Comparison of ENCODE assay signal across 13 cellular contexts in genomic region chr22:36397081-36397766, GRCh38. TPM values are rescaled to one million over a fixed set of nuclear protein-coding genes. Genes with fewer than 3 reads are reported as not detected.
DNase-seq lines count a peak whose midpoint lies in the region; ATAC-seq, FAIRE-seq and TF ChIP-seq lines count a peak whose summit lies in the region.
"Had no signal": no experiment of that assay in that cellular context is flagged by ENCODE, and none has a peak within 500 bp of the region (broad histone marks: within the 10 kb centered on the region; RNA-seq: fewer than 3 reads in every experiment).

No MANE protein-coding gene starts in this region.

- no peak overlapping the region for H3K4me2 ChIP-seq in GM23338
- no peak overlapping the region for H3K4me2 ChIP-seq in K562 (ENCODE audit: insufficient read depth, low read length)

- H3K27me3 Mint-ChIP-seq in GM23338 (ENCODE audit: insufficient read depth, low read depth, poor library complexity) = peaks cover 8% of the 10 kb centered on the region
- no peaks in the 10 kb centered on the region for H3K27me3 Mint-ChIP-seq in activated T-cell treated with anti-CD3 and anti-CD28 coated beads, Interleukin-2, amount 50 U/mL, for 72 hours (ENCODE audit: low read depth)
- H3K27me3 Mint-ChIP-seq: activated CD4-positive, alpha-beta T cell treated with anti-CD3 and anti-CD28 coated beads for 36 hours; activated naive CD4-positive, alpha-beta T cell treated with anti-CD3 and anti-CD28 coated beads, Interleukin-2, amount 50 U/mL, for 24 hours; CD8-positive, alpha-beta memory T cell had no signal

- H3K4me1 ChIP-seq in ACC112 (ENCODE audit: control insufficient read depth, insufficient read depth, low read length, unreplicated experiment) = peaks cover 34% of the 10 kb centered on the region
- no peaks in the 10 kb centered on the region for H3K4me1 ChIP-seq in GM23338 (ENCODE audit: insufficient read depth)
- H3K4me1 ChIP-seq in K562 (replicated peaks in 1 of 2; ENCODE audit: control insufficient read depth in 2 of 2, insufficient read depth in 2 of 2, low read length in 2 of 2) = peaks cover 15 to 19% of the 10 kb centered on the region in 2 experiments
- peaks cover 11 to 68% of the 10 kb centered on the region in 2 donors for H3K4me1 ChIP-seq in left lung
- H3K4me1 ChIP-seq: prostate gland had no signal

- H3K36me3 Mint-ChIP-seq in GM23338 (ENCODE audit: low read depth) = no peaks in the 10 kb centered on the region
- no peaks in the 10 kb centered on the region for H3K36me3 Mint-ChIP-seq in activated T-cell treated with anti-CD3 and anti-CD28 coated beads, Interleukin-2, amount 50 U/mL, for 72 hours (ENCODE audit: insufficient read depth in 2 of 2)
- H3K36me3 Mint-ChIP-seq: activated naive CD4-positive, alpha-beta T cell treated with anti-CD3 and anti-CD28 coated beads, Interleukin-2, amount 50 U/mL, for 24 hours; CD8-positive, alpha-beta memory T cell had no signal

- ATAC-seq in GM23338 (peak; percentile 46), K562 (peak; percentile 33), left lung (peak; percentile 75), HG02623 (IDR thresholded peaks at IDR 0.05; ENCODE audit: unreplicated experiment) (no peak)
- no peak for ATAC-seq in activated T-cell treated with anti-CD3 and anti-CD28 coated beads, Interleukin-2, amount 50 U/mL, for 72 hours (replicated peaks in 1 of 2)
- ATAC-seq: activated CD4-positive, alpha-beta T cell treated with anti-CD3 and anti-CD28 coated beads for 36 hours had no signal

- BruUV-seq in K562 (replicated peaks; lab: Mats Ljungman, UMichigan) = no TSS peak

- in situ Hi-C loops in K562 (cut with MboI) = no loop called here

- H3K79me2 ChIP-seq in ACC112 (ENCODE audit: control insufficient read depth, insufficient read depth, low read length, unreplicated experiment) = no peaks in the 10 kb centered on the region
- no peaks in the 10 kb centered on the region for H3K79me2 ChIP-seq in GM23338 (replicated peaks; ENCODE audit: insufficient read depth)
- no peaks in the 10 kb centered on the region for H3K79me2 ChIP-seq in K562 (ENCODE audit: control insufficient read depth, insufficient read depth, low read length)

- DNase-seq in GM23338 (ENCODE audit: low spot score) (peak; percentile 44), K562 (ENCODE audit: extremely low read depth in 1 of 4, low spot score in 3 of 4) (no peak), left lung (no peak), NK-92 (lab: John Stamatoyannopoulos, UW; ENCODE audit: unreplicated experiment) (no peak), amygdala (lab: John Stamatoyannopoulos, UW) (no peak)
- no peak for DNase-seq in activated T-cell treated with anti-CD3 and anti-CD28 coated beads, Interleukin-2, amount 50 U/mL, for 72 hours
- DNase-seq: activated CD4-positive, alpha-beta T cell treated with anti-CD3 and anti-CD28 coated beads for 36 hours; CD8-positive, alpha-beta memory T cell had no signal

- no peaks in the 10 kb centered on the region for H3K27me3 ChIP-seq in ACC112 (ENCODE audit: insufficient read depth, low read length)
- no peaks in the 10 kb centered on the region for H3K27me3 ChIP-seq in GM23338 (ENCODE audit: insufficient read depth)
- no peaks in the 10 kb centered on the region for H3K27me3 ChIP-seq in K562 (ENCODE audit: control insufficient read depth in 2 of 2, insufficient read depth in 2 of 2, low read length in 2 of 2)
- H3K27me3 ChIP-seq in left lung = no peaks in the 10 kb centered on the region

- intact Hi-C loops in K562 (cut with micrococcal nuclease) = no loop called here
- intact Hi-C loops in left lung (cut with DNase I) = no loop called here

- H3K9me3 ChIP-seq in K562 (replicated peaks; ENCODE audit: control insufficient read depth, insufficient read depth, low read depth, low read length) (no peaks in the 10 kb centered on the region), left lung (no peaks in the 10 kb centered on the region)
- H3K9me3 ChIP-seq: prostate gland, thoracic aorta had no signal

- H3K36me3 ChIP-seq in ACC112 (ENCODE audit: insufficient read depth, low read length) (no peaks in the 10 kb centered on the region), GM23338 (ENCODE audit: insufficient read depth) (no peaks in the 10 kb centered on the region), K562 (ENCODE audit: control insufficient read depth, insufficient read depth, low read length) (no peaks in the 10 kb centered on the region), left lung (no peaks in the 10 kb centered on the region)
- H3K36me3 ChIP-seq: prostate gland, thoracic aorta had no signal

- H3K9me3 Mint-ChIP-seq in GM23338 = no peaks in the 10 kb centered on the region
- no peaks in the 10 kb centered on the region for H3K9me3 Mint-ChIP-seq in activated T-cell treated with anti-CD3 and anti-CD28 coated beads, Interleukin-2, amount 50 U/mL, for 72 hours
- H3K9me3 Mint-ChIP-seq: activated naive CD4-positive, alpha-beta T cell treated with anti-CD3 and anti-CD28 coated beads, Interleukin-2, amount 50 U/mL, for 24 hours; CD8-positive, alpha-beta memory T cell had no signal

- H3K27ac ChIP-seq in ACC112 (ENCODE audit: low read depth, low read length) (peak overlapping the region; percentile 73), GM23338 (ENCODE audit: low read depth) (no peak overlapping the region; the same call in 1 of the 2 replicates), K562 (ENCODE audit: extremely low read depth, low read depth, low read length) (no peak overlapping the region), left lung (peak overlapping the region in 1 of 2 donors; percentile 48)
- H3K27ac ChIP-seq: prostate gland, thoracic aorta had no signal

- peak overlapping the region; percentile 61 for H3K27ac Mint-ChIP-seq in GM23338
- no peak overlapping the region for H3K27ac Mint-ChIP-seq in activated T-cell treated with anti-CD3 and anti-CD28 coated beads, Interleukin-2, amount 50 U/mL, for 72 hours
- H3K27ac Mint-ChIP-seq: activated CD4-positive, alpha-beta T cell treated with anti-CD3 and anti-CD28 coated beads for 36 hours; activated naive CD4-positive, alpha-beta T cell treated with anti-CD3 and anti-CD28 coated beads, Interleukin-2, amount 50 U/mL, for 24 hours had no signal

- H2AFZ ChIP-seq in ACC112 (ENCODE audit: low read length, unreplicated experiment) = no peak overlapping the region
- H2AFZ ChIP-seq in GM23338 = peak overlapping the region; percentile 33; the same call in 1 of the 2 replicates
- H2AFZ ChIP-seq in K562 (ENCODE audit: low read depth, low read length) = no peak overlapping the region; the same call in 1 of the 2 replicates

- H3K9me1 ChIP-seq in K562 (ENCODE audit: control insufficient read depth, insufficient read depth, low read length) = no peaks in the 10 kb centered on the region

- H4K20me1 ChIP-seq in GM23338 (replicated peaks; ENCODE audit: insufficient read depth) (no peaks in the 10 kb centered on the region), K562 (replicated peaks; ENCODE audit: control insufficient read depth, insufficient read depth, low read length) (no peaks in the 10 kb centered on the region)

- TF ChIP-seq EP300 in K562 (IDR thresholded peaks at IDR 0.05; ENCODE audit: low read length) = no peak

- H3K4me1 Mint-ChIP-seq in GM23338 = peaks cover 21% of the 10 kb centered on the region
- peaks cover 19% of the 10 kb centered on the region for H3K4me1 Mint-ChIP-seq in activated T-cell treated with anti-CD3 and anti-CD28 coated beads, Interleukin-2, amount 50 U/mL, for 72 hours (ENCODE audit: low read depth)

- no peak for TF ChIP-seq RAD21 in K562 (CRISPR knock-in tag; conservative IDR thresholded peaks at IDR 0.05 in 1 of 2, IDR thresholded peaks at IDR 0.05 in 1 of 2)

- POLR2A ChIA-PET in K562 (lab: Yijun Ruan, JAX) = interaction anchor here (0.7 to 1.0 kb wide), 4 partner anchors 10 to 40 kb away, joined by 3 to 5 read pairs (median 3); no protein-coding TSS in a partner anchor

- H3F3A ChIP-seq in GM23338 (replicated peaks; ENCODE audit: low read depth) = no peaks in the 10 kb centered on the region

- 57% methylated on average over 8 of the region's 8 CpGs for WGBS in K562 (ENCODE audit: insufficient coverage, low coverage, missing lambda C conversion rate)

- peak overlapping the region in 1 of 2 experiments; percentile 17; a peak in 1 of 4 replicates for H3K9ac ChIP-seq in K562 (ENCODE audit: insufficient read depth in 1 of 2, low read depth in 2 of 2, low read length in 2 of 2)

- no peaks in the 10 kb centered on the region for H3K9me2 ChIP-seq in GM23338 (ENCODE audit: insufficient read depth)

- TF ChIP-seq CTCF in GM23338 (conservative IDR thresholded peaks at IDR 0.05; ENCODE audit: low read depth in 2 of 2) (no peak), K562 (IDR thresholded peaks at IDR 0.05 in 2 of 3, conservative IDR thresholded peaks at IDR 0.05 in 1 of 3; ENCODE audit: insufficient read depth in 2 of 3, low read depth in 1 of 3, low read length in 3 of 3) (no peak), left lung (IDR thresholded peaks at IDR 0.05) (no peak)

- CTCF ChIA-PET in K562 (lab: Yijun Ruan, JAX; ENCODE audit: low intra/inter-chr PET ratio) = no interaction called here

- no peak overlapping the region for H3K4me3 Mint-ChIP-seq in GM23338
- H3K4me3 Mint-ChIP-seq in activated T-cell treated with anti-CD3 and anti-CD28 coated beads, Interleukin-2, amount 50 U/mL, for 72 hours = no peak overlapping the region
- H3K4me3 Mint-ChIP-seq: activated CD4-positive, alpha-beta T cell treated with anti-CD3 and anti-CD28 coated beads for 36 hours; activated naive CD4-positive, alpha-beta T cell treated with anti-CD3 and anti-CD28 coated beads, Interleukin-2, amount 50 U/mL, for 24 hours had no signal

- FAIRE-seq in K562 (lab: Jason Lieb, UNC) = no peak

- H3K4me3 ChIP-seq in ACC112 (ENCODE audit: low read depth, low read length) = no peak overlapping the region
- H3K4me3 ChIP-seq in GM23338 = no peak overlapping the region
- no peak overlapping the region for H3K4me3 ChIP-seq in K562
- H3K4me3 ChIP-seq in left lung = no peak overlapping the region
- H3K4me3 ChIP-seq: prostate gland, thoracic aorta had no signal

- TF ChIP-seq POLR2A in K562 (conservative IDR thresholded peaks at IDR 0.05) = no peak

RNA-seq across cellular contexts. Expression of gene MYH9, which starts 9.5 kb away (rescaled TPM):
- 204 and 233 TPM in 2 replicates for total RNA-seq in GM23338 (2014; rRNA removed; shearing (Covaris generic))
- polyA plus RNA-seq in GM23338 (2016; fragmentation: Nextera tagmentation; extraction: Ambion mirVana) = 55.4 and 58.4 TPM in 2 replicates
- 136 and 261 TPM in 2 replicates for total RNA-seq in K562 (2011; cell fraction: chromatin; rRNA removed; ENCODE audit: low replicate concordance)
- 51.3 and 57.4 TPM in 2 replicates for total RNA-seq in K562 (2011; cell fraction: nucleolus; rRNA removed)
- 65.9 and 76.0 TPM in 2 replicates for total RNA-seq in K562 (2011; cell fraction: nucleoplasm; rRNA removed)
- total RNA-seq in K562 (2014; rRNA removed) = 60.1 and 60.4 TPM in 2 replicates
- total RNA-seq in K562 (2014; rRNA removed; fragmentation: Illumina TruSeq; extraction: Trizol) = 24.6 and 33.6 TPM in 2 replicates
- total RNA-seq in K562 (2015; rRNA removed; fragmentation: Illumina TruSeq; extraction: Trizol) = 24.1 and 30.5 TPM in 2 replicates
- total RNA-seq in K562 (2021) = 94.6 and 111 TPM in 2 replicates
- 24.1 and 34.2 TPM in 2 replicates for polyA plus RNA-seq in K562 (2011; rRNA removed)
- polyA plus RNA-seq in K562 (2011; cell fraction: cytosol; rRNA removed) = 10.2 and 12.5 TPM in 2 replicates
- polyA plus RNA-seq in K562 (2011; cell fraction: nucleus; rRNA removed) = 32.6 and 34.6 TPM in 2 replicates
- 54.3 and 92.2 TPM in 2 replicates for polyA plus RNA-seq in K562 (2012)
- polyA plus RNA-seq in K562 (2014; fragmentation: Illumina TruSeq; extraction: Trizol) = 31.3 and 44.5 TPM in 2 replicates
- 1 to 10 TPM in 1 of 2 experiments, under 1 TPM in 1; 0.71 to 1.3 TPM for polyA plus RNA-seq in K562 (2014; fragmentation: Nextera tagmentation; extraction: Ambion mirVana)
- polyA plus RNA-seq in K562 (2014; rRNA removed) = 34.2 and 37.4 TPM in 2 replicates
- polyA minus RNA-seq in K562 (2011; rRNA and poly(A)+ RNA removed) = 90.2 and 122 TPM in 2 replicates
- 59.8 and 63.1 TPM in 2 replicates for polyA minus RNA-seq in K562 (2011; cell fraction: cytosol; rRNA and poly(A)+ RNA removed)
- polyA minus RNA-seq in K562 (2011; cell fraction: nucleus; rRNA and poly(A)+ RNA removed) = 20.6 and 41.5 TPM in 2 replicates
- 100 to 1,000 TPM; 754 to 761 TPM for total RNA-seq in left lung
- 100 to 1,000 TPM; 529 to 662 TPM for total RNA-seq in activated T-cell treated with anti-CD3 and anti-CD28 coated beads, Interleukin-2, amount 50 U/mL, for 72 hours

Comparison
In these comparisons a context has a peak if more than half of its experiments do, and no peak if none do; other contexts are left out.
1. ATAC-seq: peak in GM23338 (single experiment), K562 (single experiment) and left lung (single experiment); none in HG02623 (single experiment) and activated T-cell treated with anti-CD3 and anti-CD28 coated beads, Interleukin-2, amount 50 U/mL, for 72 hours (0 of 2).